1 cellular context compared by ENCODE assay signal in the genomic region with DNA sequence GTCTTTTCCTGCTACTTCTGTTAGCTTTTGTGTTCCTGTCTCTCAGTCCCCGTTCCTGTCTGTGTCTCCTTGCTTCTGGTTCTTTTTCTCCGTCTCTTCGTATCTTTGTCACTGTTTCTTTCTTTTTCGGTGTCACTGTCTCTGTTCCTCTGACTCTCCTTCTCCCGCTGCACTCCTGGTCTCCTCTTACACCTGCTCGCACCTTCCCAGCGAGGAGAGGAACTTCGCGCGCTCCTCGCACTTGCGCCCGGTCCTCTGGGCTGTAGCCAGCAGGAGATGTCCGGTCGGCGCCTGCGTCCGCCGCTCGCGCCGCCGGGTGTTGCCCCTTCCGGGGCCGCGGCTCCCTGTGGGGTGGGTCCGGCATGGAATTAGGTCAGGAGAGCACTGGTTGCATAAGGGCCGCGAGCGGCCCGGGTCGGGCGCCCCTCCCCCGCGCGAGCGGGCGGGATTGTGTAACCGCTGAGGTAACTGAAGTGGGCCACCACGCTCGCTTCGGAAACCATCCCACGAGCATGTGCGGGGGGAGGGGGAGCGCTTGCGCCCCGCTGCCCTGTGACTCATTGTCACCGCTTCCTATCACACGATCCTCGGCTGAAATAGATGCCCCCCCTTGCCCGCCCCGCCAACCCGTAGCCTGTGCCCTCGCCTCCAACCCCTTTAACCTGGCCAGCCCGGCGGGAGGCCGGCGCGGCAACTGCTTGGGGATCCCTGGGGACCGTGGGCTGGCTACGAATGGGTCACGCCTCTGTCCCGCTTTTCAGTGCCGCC.
TF ChIP-seq lines count a peak whose summit lies in the region.

No MANE protein-coding gene starts in this region.

TF ChIP-seq in HepG2, 621 proteins besides CTCF, POLR2A, EP300 and RAD21 (continued from another document and continues in another):
- TF ChIP-seq, protein P1, sequence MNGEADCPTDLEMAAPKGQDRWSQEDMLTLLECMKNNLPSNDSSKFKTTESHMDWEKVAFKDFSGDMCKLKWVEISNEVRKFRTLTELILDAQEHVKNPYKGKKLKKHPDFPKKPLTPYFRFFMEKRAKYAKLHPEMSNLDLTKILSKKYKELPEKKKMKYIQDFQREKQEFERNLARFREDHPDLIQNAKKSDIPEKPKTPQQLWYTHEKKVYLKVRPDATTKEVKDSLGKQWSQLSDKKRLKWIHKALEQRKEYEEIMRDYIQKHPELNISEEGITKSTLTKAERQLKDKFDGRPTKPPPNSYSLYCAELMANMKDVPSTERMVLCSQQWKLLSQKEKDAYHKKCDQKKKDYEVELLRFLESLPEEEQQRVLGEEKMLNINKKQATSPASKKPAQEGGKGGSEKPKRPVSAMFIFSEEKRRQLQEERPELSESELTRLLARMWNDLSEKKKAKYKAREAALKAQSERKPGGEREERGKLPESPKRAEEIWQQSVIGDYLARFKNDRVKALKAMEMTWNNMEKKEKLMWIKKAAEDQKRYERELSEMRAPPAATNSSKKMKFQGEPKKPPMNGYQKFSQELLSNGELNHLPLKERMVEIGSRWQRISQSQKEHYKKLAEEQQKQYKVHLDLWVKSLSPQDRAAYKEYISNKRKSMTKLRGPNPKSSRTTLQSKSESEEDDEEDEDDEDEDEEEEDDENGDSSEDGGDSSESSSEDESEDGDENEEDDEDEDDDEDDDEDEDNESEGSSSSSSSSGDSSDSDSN (CRISPR knock-in tag; IDR thresholded peaks at IDR 0.05), result peak; percentile 74
- TF ChIP-seq PBX2 (CRISPR knock-in tag; IDR thresholded peaks at IDR 0.05), result no peak
- no peak for TF ChIP-seq KMT2B (CRISPR knock-in tag; IDR thresholded peaks at IDR 0.05)
- TF ChIP-seq ZNF101 (CRISPR knock-in tag; IDR thresholded peaks at IDR 0.05; ENCODE audit: borderline replicate concordance, low read depth), result no peak
- no peak for TF ChIP-seq BRF2 (CRISPR knock-in tag; IDR thresholded peaks at IDR 0.05)
- TF ChIP-seq, protein P2, sequence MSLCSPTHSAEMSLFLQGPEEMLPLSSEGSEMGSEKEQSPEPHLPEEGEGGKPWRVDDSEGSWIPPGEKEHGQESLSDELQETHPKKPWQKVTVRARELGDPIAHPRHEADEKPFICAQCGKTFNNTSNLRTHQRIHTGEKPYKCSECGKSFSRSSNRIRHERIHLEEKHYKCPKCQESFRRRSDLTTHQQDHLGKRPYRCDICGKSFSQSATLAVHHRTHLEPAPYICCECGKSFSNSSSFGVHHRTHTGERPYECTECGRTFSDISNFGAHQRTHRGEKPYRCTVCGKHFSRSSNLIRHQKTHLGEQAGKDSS (CRISPR knock-in tag; IDR thresholded peaks at IDR 0.05; ENCODE audit: borderline replicate concordance, low read depth), result 0 out of 2 replicates have a peak, but pooled peaks have one; percentile 30
- 0 out of 2 replicates have a peak, but pooled peaks have one; percentile 19 for TF ChIP-seq ZBTB39 (CRISPR knock-in tag; IDR thresholded peaks at IDR 0.05)
- TF ChIP-seq ARNTL (CRISPR knock-in tag; IDR thresholded peaks at IDR 0.05), result no peak
- TF ChIP-seq XRCC5 (optimal IDR thresholded peaks at IDR 0.05; ENCODE audit: low read length), result no peak
- TF ChIP-seq, protein P3, sequence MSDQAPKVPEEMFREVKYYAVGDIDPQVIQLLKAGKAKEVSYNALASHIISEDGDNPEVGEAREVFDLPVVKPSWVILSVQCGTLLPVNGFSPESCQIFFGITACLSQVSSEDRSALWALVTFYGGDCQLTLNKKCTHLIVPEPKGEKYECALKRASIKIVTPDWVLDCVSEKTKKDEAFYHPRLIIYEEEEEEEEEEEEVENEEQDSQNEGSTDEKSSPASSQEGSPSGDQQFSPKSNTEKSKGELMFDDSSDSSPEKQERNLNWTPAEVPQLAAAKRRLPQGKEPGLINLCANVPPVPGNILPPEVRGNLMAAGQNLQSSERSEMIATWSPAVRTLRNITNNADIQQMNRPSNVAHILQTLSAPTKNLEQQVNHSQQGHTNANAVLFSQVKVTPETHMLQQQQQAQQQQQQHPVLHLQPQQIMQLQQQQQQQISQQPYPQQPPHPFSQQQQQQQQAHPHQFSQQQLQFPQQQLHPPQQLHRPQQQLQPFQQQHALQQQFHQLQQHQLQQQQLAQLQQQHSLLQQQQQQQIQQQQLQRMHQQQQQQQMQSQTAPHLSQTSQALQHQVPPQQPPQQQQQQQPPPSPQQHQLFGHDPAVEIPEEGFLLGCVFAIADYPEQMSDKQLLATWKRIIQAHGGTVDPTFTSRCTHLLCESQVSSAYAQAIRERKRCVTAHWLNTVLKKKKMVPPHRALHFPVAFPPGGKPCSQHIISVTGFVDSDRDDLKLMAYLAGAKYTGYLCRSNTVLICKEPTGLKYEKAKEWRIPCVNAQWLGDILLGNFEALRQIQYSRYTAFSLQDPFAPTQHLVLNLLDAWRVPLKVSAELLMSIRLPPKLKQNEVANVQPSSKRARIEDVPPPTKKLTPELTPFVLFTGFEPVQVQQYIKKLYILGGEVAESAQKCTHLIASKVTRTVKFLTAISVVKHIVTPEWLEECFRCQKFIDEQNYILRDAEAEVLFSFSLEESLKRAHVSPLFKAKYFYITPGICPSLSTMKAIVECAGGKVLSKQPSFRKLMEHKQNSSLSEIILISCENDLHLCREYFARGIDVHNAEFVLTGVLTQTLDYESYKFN (CRISPR knock-in tag; conservative IDR thresholded peaks at IDR 0.05), result peak; percentile 46
- TF ChIP-seq ZNF441 (CRISPR knock-in tag; IDR thresholded peaks at IDR 0.05; ENCODE audit: borderline replicate concordance), result 0 out of 2 replicates have a peak, but pooled peaks have one; percentile 20
- TF ChIP-seq, protein P4, sequence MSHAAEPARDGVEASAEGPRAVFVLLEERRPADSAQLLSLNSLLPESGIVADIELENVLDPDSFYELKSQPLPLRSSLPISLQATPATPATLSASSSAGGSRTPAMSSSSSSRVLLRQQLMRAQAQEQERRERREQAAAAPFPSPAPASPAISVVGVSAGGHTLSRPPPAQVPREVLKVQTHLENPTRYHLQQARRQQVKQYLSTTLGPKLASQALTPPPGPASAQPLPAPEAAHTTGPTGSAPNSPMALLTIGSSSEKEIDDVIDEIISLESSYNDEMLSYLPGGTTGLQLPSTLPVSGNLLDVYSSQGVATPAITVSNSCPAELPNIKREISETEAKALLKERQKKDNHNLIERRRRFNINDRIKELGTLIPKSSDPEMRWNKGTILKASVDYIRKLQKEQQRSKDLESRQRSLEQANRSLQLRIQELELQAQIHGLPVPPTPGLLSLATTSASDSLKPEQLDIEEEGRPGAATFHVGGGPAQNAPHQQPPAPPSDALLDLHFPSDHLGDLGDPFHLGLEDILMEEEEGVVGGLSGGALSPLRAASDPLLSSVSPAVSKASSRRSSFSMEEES (CRISPR knock-in tag; IDR thresholded peaks at IDR 0.05), result peak; percentile 76; the same call in 1 of the 2 replicates
- TF ChIP-seq MLX (CRISPR knock-in tag; IDR thresholded peaks at IDR 0.05), result no peak
- peak; percentile 57; the same call in 1 of the 2 replicates for TF ChIP-seq GATAD2A (CRISPR knock-in tag; IDR thresholded peaks at IDR 0.05)
- TF ChIP-seq ZFP90 (CRISPR knock-in tag; IDR thresholded peaks at IDR 0.05; ENCODE audit: borderline replicate concordance), result no peak
- TF ChIP-seq HNRNPUL1 (IDR thresholded peaks at IDR 0.05; ENCODE audit: low read depth, low read length), result no peak
- no peak for TF ChIP-seq GTF2F1 (IDR thresholded peaks at IDR 0.05; ENCODE audit: low read length)
- 0 out of 2 replicates have a peak, but pooled peaks have one; percentile 26 for TF ChIP-seq NRL (CRISPR knock-in tag; IDR thresholded peaks at IDR 0.05; ENCODE audit: borderline replicate concordance)
- no peak for TF ChIP-seq CREB1 (IDR thresholded peaks at IDR 0.05)
- TF ChIP-seq CREB1 (CRISPR knock-in tag; IDR thresholded peaks at IDR 0.05), result no peak; the same call in 1 of the 2 replicates
- no peak for TF ChIP-seq PHB2 (IDR thresholded peaks at IDR 0.05; ENCODE audit: partially characterized antibody)
- 0 out of 2 replicates have a peak, but pooled peaks have one; percentile 27 for TF ChIP-seq ZNF761 (CRISPR knock-in tag; conservative IDR thresholded peaks at IDR 0.05)
- TF ChIP-seq MTERF4 (CRISPR knock-in tag; IDR thresholded peaks at IDR 0.05), result no peak
- no peak for TF ChIP-seq ZIK1 (CRISPR knock-in tag; IDR thresholded peaks at IDR 0.05; ENCODE audit: borderline replicate concordance, low read depth)
- 0 out of 2 replicates have a peak, but pooled peaks have one; percentile 30 for TF ChIP-seq ATF2 (CRISPR knock-in tag; IDR thresholded peaks at IDR 0.05)
- no peak for TF ChIP-seq SETDB1 (CRISPR knock-in tag; IDR thresholded peaks at IDR 0.05; ENCODE audit: borderline replicate concordance)
- peak; percentile 42; the same call in 1 of the 2 replicates for TF ChIP-seq RBFOX2 (IDR thresholded peaks at IDR 0.05; ENCODE audit: low read depth, low read length)
- TF ChIP-seq MIER3 (CRISPR knock-in tag; IDR thresholded peaks at IDR 0.05; ENCODE audit: borderline replicate concordance), result 0 out of 2 replicates have a peak, but pooled peaks have one; percentile 20
- no peak for TF ChIP-seq MTA1 (CRISPR knock-in tag; IDR thresholded peaks at IDR 0.05; ENCODE audit: borderline replicate concordance)
- no peak for TF ChIP-seq ZSCAN29 (CRISPR knock-in tag; conservative IDR thresholded peaks at IDR 0.05)
- no peak for TF ChIP-seq JUND (CRISPR knock-in tag; IDR thresholded peaks at IDR 0.05)
- TF ChIP-seq ZNF431 (CRISPR knock-in tag; IDR thresholded peaks at IDR 0.05; ENCODE audit: borderline replicate concordance, low read depth), result no peak
- no peak for TF ChIP-seq ZEB1 (IDR thresholded peaks at IDR 0.05; ENCODE audit: insufficient replicate concordance, low read depth)
- no peak for TF ChIP-seq ZNF205 (CRISPR knock-in tag; IDR thresholded peaks at IDR 0.05)
- no peak for TF ChIP-seq ZNF713 (CRISPR knock-in tag; IDR thresholded peaks at IDR 0.05)
- no peak for TF ChIP-seq ZNF616 (CRISPR knock-in tag; IDR thresholded peaks at IDR 0.05; ENCODE audit: low read depth)
- no peak for TF ChIP-seq ZNF256 (CRISPR knock-in tag; conservative IDR thresholded peaks at IDR 0.05)
- TF ChIP-seq, protein P5, sequence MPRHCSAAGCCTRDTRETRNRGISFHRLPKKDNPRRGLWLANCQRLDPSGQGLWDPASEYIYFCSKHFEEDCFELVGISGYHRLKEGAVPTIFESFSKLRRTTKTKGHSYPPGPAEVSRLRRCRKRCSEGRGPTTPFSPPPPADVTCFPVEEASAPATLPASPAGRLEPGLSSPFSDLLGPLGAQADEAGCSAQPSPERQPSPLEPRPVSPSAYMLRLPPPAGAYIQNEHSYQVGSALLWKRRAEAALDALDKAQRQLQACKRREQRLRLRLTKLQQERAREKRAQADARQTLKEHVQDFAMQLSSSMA (CRISPR knock-in tag; IDR thresholded peaks at IDR 0.05), result 0 out of 2 replicates have a peak, but pooled peaks have one; percentile 49
- TF ChIP-seq ZNF660 (CRISPR knock-in tag; IDR thresholded peaks at IDR 0.05; ENCODE audit: borderline replicate concordance, low read depth), result no peak
- TF ChIP-seq TBX3 (IDR thresholded peaks at IDR 0.05; ENCODE audit: borderline replicate concordance), result no peak
- no peak for TF ChIP-seq IKZF4 (CRISPR knock-in tag; IDR thresholded peaks at IDR 0.05; ENCODE audit: borderline replicate concordance, low read depth, not compliant biosample characterization)
